In genomic region chr17:81335388-81336157, GRCh38 we compare ENCODE assay signal across 18 cellular contexts. TPM values are rescaled to one million over a fixed set of nuclear protein-coding genes. Genes with fewer than 3 reads are reported as not detected.
DNase-seq lines count a peak whose midpoint lies in the region; ATAC-seq and TF ChIP-seq lines count a peak whose summit lies in the region.
"Had no signal": no experiment of that assay in that cellular context is flagged by ENCODE, and none has a peak within 500 bp of the region (broad histone marks: within the 10 kb centered on the region; RNA-seq: fewer than 3 reads in every experiment).

No MANE protein-coding gene starts in this region.

- in situ Hi-C loops in mammary epithelial cell (cut with MboI; ENCODE audit: low sequenced_read_pairs in 2 of 2): no loop called here

- peak in 1 of 4 donors; percentile 24 for TF ChIP-seq POLR2A in upper lobe of left lung (IDR thresholded peaks at IDR 0.05)

- no peak overlapping the region for H3K4me3 Mint-ChIP-seq in MCF 10A (ENCODE audit: unreplicated experiment)
- H3K4me3 Mint-ChIP-seq: HFFc6 had no signal

- peaks cover 5% of the 10 kb centered on the region for H3K4me1 Mint-ChIP-seq in MCF 10A (ENCODE audit: insufficient read depth, unreplicated experiment)

- no peak for TF ChIP-seq EP300 in upper lobe of left lung (IDR thresholded peaks at IDR 0.05)

- TF ChIP-seq CTCF in MCF 10A (IDR thresholded peaks at IDR 0.05; ENCODE audit: unreplicated experiment) (no peak), mammary epithelial cell (conservative IDR thresholded peaks at IDR 0.05 in 1 of 2, IDR thresholded peaks at IDR 0.05 in 1 of 2; ENCODE audit: extremely low read depth in 1 of 2, insufficient read depth in 1 of 2, low read depth in 1 of 2, low read length in 2 of 2) (no peak), RWPE1 (conservative IDR thresholded peaks at IDR 0.05; ENCODE audit: low read depth) (no peak), left lung (IDR thresholded peaks at IDR 0.05) (no peak), upper lobe of left lung (IDR thresholded peaks at IDR 0.05) (no peak)

- dilution Hi-C loops in mammary epithelial cell (cut with HindIII; ENCODE audit: low sequenced_read_pairs): no loop called here

- no peak overlapping the region for H3K4me3 ChIP-seq in mammary epithelial cell (replicated peaks in 1 of 3; ENCODE audit: insufficient read depth in 1 of 3, low read depth in 2 of 3, low read length in 3 of 3)
- H3K4me3 ChIP-seq in left lung: no peak overlapping the region
- H3K4me3 ChIP-seq in upper lobe of left lung: no peak overlapping the region

- peaks cover 13% of the 10 kb centered on the region for H3K79me2 ChIP-seq in mammary epithelial cell (ENCODE audit: insufficient read depth, low read length)

- H3K4me1 ChIP-seq in mammary epithelial cell (ENCODE audit: insufficient read depth, low read length) (peaks cover 8% of the 10 kb centered on the region), left lung (peaks cover 25 to 40% of the 10 kb centered on the region in 2 donors), upper lobe of left lung (peaks cover 27 to 76% (median 47%) of the 10 kb centered on the region in 4 donors)

- H3K27ac ChIP-seq in mammary epithelial cell (ENCODE audit: insufficient read depth, low read depth, low read length) (no peak overlapping the region), RWPE1 (peak overlapping the region; percentile 65), left lung (no peak overlapping the region), upper lobe of left lung (peak overlapping the region in 1 of 4 donors; percentile 69)
- H3K27ac ChIP-seq: WERI-Rb-1 had no signal

- WGBS in mammary epithelial cell (ENCODE audit: low coverage, missing lambda C conversion rate): 96% methylated on average over 3 of the region's 12 CpGs
- 62 to 82% methylated on average over 10 to 12 of the region's 12 CpGs for WGBS in upper lobe of left lung, 2 donors

- no peaks in the 10 kb centered on the region for H3K9me3 Mint-ChIP-seq in MCF 10A (ENCODE audit: unreplicated experiment)
- H3K9me3 Mint-ChIP-seq: HFFc6 had no signal

- intact Hi-C loops in MCF 10A (cut with micrococcal nuclease) (no loop called here), mammary epithelial cell (cut with micrococcal nuclease) (no loop called here), left lung (cut with DNase I) (no loop called here)

- DNase-seq in MCF 10A (ENCODE audit: unreplicated experiment) (peak; percentile 46), mammary epithelial cell (no peak), RWPE1 (ENCODE audit: low spot score) (peak; percentile 59), left lung (peak in 1 of 2 donors; percentile 80), upper lobe of left lung (peak; percentile 79 to 82), dermis blood vessel endothelial cell (no peak)
- DNase-seq: activated CD4-positive, alpha-beta T cell treated with anti-CD3 and anti-CD28 coated beads, Interleukin-2, amount 50 U/mL, for 4 hours; activated effector memory CD4-positive, alpha-beta T cell treated with Interleukin-2 at 50 U/mL for 16 hours; DND-41; HFFc6; NCI-H1436; NCI-H82; stimulated activated CD4-positive, alpha-beta T cell treated with anti-CD3 and anti-CD28 coated beads, Interleukin-15, amount 100 ng/mL, for 24 hours; substantia nigra; T-helper 2 cell; WERI-Rb-1 had no signal

- POLR2A ChIA-PET in MCF 10A (lab: Yijun Ruan, JAX) (interaction anchor here (1.4 kb wide), 1 partner anchor 40 kb away, joined by 3 read pairs; the partner anchor contains the start of gene SLC38A10), RWPE1 (lab: Yijun Ruan, JAX; ENCODE audit: low non-redundant PET) (no interaction called here)

- no peak overlapping the region for H3K9ac ChIP-seq in mammary epithelial cell (ENCODE audit: insufficient read depth, low read length)

- no peak overlapping the region for H3K4me2 ChIP-seq in mammary epithelial cell (ENCODE audit: insufficient read depth, low read depth, low read length)

- ATAC-seq in left lung: peak; percentile 51
- ATAC-seq in upper lobe of left lung (ENCODE audit: low FRiP score in 2 of 2): no peak
- ATAC-seq in GM21619 (IDR thresholded peaks at IDR 0.05; ENCODE audit: unreplicated experiment): no peak
- ATAC-seq in HG03457 (IDR thresholded peaks at IDR 0.05; ENCODE audit: unreplicated experiment): no peak

- CTCF ChIA-PET in MCF 10A (lab: Yijun Ruan, JAX) (interaction anchor here (0.6 to 1.6 kb wide), 3 partner anchors 63 to 281 kb away, joined by 3 to 5 read pairs (median 3); no protein-coding TSS in a partner anchor), mammary epithelial cell (lab: Charles Lee; ENCODE audit: low non-redundant PET) (no interaction called here), RWPE1 (lab: Yijun Ruan, JAX) (interaction anchor here (0.5 to 0.6 kb wide), 3 partner anchors 37 to 122 kb away, joined by 3 to 4 read pairs (median 3); no protein-coding TSS in a partner anchor)

- no peaks in the 10 kb centered on the region for H4K20me1 ChIP-seq in mammary epithelial cell (ENCODE audit: insufficient read depth, low read length)

- H2AFZ ChIP-seq in mammary epithelial cell (ENCODE audit: low read depth, low read length): no peak overlapping the region

- H3K27ac Mint-ChIP-seq in MCF 10A (ENCODE audit: low read depth, unreplicated experiment): no peak overlapping the region
- H3K27ac Mint-ChIP-seq: HFFc6 had no signal

- H3K27me3 ChIP-seq in mammary epithelial cell (ENCODE audit: insufficient read depth, low read length) (no peaks in the 10 kb centered on the region), left lung (peaks cover 0 to 28% of the 10 kb centered on the region in 2 donors), upper lobe of left lung (no peaks in the 10 kb centered on the region)

- H3K9me3 ChIP-seq in mammary epithelial cell (replicated peaks; ENCODE audit: insufficient read depth, low read length) (no peaks in the 10 kb centered on the region), left lung (no peaks in the 10 kb centered on the region), upper lobe of left lung (no peaks in the 10 kb centered on the region)

- H3K27me3 Mint-ChIP-seq in MCF 10A (ENCODE audit: insufficient read depth, unreplicated experiment): no peaks in the 10 kb centered on the region

- peaks cover 11% of the 10 kb centered on the region for H3K36me3 Mint-ChIP-seq in MCF 10A (ENCODE audit: insufficient read depth, unreplicated experiment)

- H3K36me3 ChIP-seq in mammary epithelial cell (ENCODE audit: insufficient read depth, low read length): no peaks in the 10 kb centered on the region
- no peaks in the 10 kb centered on the region for H3K36me3 ChIP-seq in left lung
- no peaks in the 10 kb centered on the region for H3K36me3 ChIP-seq in upper lobe of left lung
- H3K36me3 ChIP-seq: WERI-Rb-1 had no signal

- no TSS peak for BruUV-seq in MCF 10A (replicated peaks; lab: Mats Ljungman, UMichigan)
- no TSS peak for BruUV-seq in mammary epithelial cell (replicated peaks; lab: Mats Ljungman, UMichigan)

RNA-seq across cellular contexts. Expression of gene SLC38A10, which starts 40.5 kb away (rescaled TPM):
- total RNA-seq in MCF 10A (2022): 98.2 and 108 TPM in 2 replicates
- 10 to 100 TPM; 36.5 to 71.7 TPM for total RNA-seq in mammary epithelial cell
- polyA plus RNA-seq in mammary epithelial cell: 30.5 TPM
- polyA minus RNA-seq in mammary epithelial cell: 28.5 TPM
- 100 to 1,000 TPM in 1 of 2 donors, 10 to 100 TPM in 1; 79.9 to 109 TPM for total RNA-seq in left lung
- total RNA-seq in upper lobe of left lung: 100 to 1,000 TPM in 4 of 6 donors, 10 to 100 TPM in 2; 90.6 to 208 (median 110) TPM
- total RNA-seq in dermis blood vessel endothelial cell: 101 and 106 TPM in 2 replicates

RNA-seq across cellular contexts. Expression of gene BAHCC1, which starts 59.7 kb away (rescaled TPM):
- total RNA-seq in MCF 10A (2022) (7.4 and 9.2 TPM in 2 replicates), mammary epithelial cell (1 to 10 TPM; 2.2 to 9.1 TPM), left lung (10 to 100 TPM; 13.6 to 19.8 TPM), upper lobe of left lung (10 to 100 TPM in 5 of 6 donors, 1 to 10 TPM in 1; 8.2 to 81.7 (median 21.0) TPM), dermis blood vessel endothelial cell (4.8 and 19.3 TPM in 2 replicates)
- 1.6 TPM for polyA plus RNA-seq in mammary epithelial cell
- polyA minus RNA-seq in mammary epithelial cell: 0.67 TPM

Comparison
In these comparisons a context has a peak if more than half of its experiments do, and no peak if none do; other contexts are left out.
1. DNase-seq: peak in MCF 10A (single experiment), RWPE1 (single experiment) and upper lobe of left lung (2 of 2); none in mammary epithelial cell (single experiment) and dermis blood vessel endothelial cell (single experiment).